In genomic region chr6:37820713-37821069, GRCh38 we compare ENCODE assay signal across 8 cellular contexts. TPM values are rescaled to one million over a fixed set of nuclear protein-coding genes. Genes with fewer than 3 reads are reported as not detected.
A peak's percentile ranks its signal among the peaks of the same experiment; 100 is the strongest.
DNase-seq lines count a peak whose midpoint lies in the region; ATAC-seq, FAIRE-seq and TF ChIP-seq lines count a peak whose summit lies in the region.

No MANE protein-coding gene starts in this region.

- ATAC-seq in pancreas (no peak), HG03439 (IDR thresholded peaks at IDR 0.05; ENCODE audit: unreplicated experiment) (no peak), GM21786 (IDR thresholded peaks at IDR 0.05; ENCODE audit: unreplicated experiment) (no peak)

- CTCF ChIA-PET in PC-9 (lab: Charles Lee) = interaction anchor here (0.5 to 0.6 kb wide), 3 partner anchors 56 to 1460 kb away, joined by 4 to 7 read pairs (median 6); no protein-coding TSS in a partner anchor

- H3K79me2 ChIP-seq in PC-9 (ENCODE audit: low read depth) = peaks cover 64% of the 10 kb centered on the region

- DNase-seq in PC-9 (no peak), epithelial cell of proximal tubule (ENCODE audit: low read depth) (no peak), pancreas (no peak), amniotic stem cell (lab: John Stamatoyannopoulos, UW) (no peak), GM12892 (ENCODE audit: insufficient read length) (no peak)

- no peaks in the 10 kb centered on the region for H3K9me3 ChIP-seq in ES-I3 (ENCODE audit: control insufficient read depth, insufficient read depth, low read length)
- H3K9me3 ChIP-seq in PC-9 (ENCODE audit: insufficient read depth, low read depth) = no peaks in the 10 kb centered on the region
- H3K9me3 ChIP-seq in pancreas = no peaks in the 10 kb centered on the region

- no peak for FAIRE-seq in pancreas (lab: Jason Lieb, UNC)
- FAIRE-seq in GM12892 (lab: Jason Lieb, UNC) = no peak

- H3K9me2 ChIP-seq in PC-9 (ENCODE audit: insufficient read depth) = no peaks in the 10 kb centered on the region

- 17 to 21% methylated on average over 3 of the region's 3 CpGs for WGBS in pancreas, 2 donors

- H3K4me1 ChIP-seq in ES-I3 (ENCODE audit: insufficient read depth, low read length) = peaks cover 23% of the 10 kb centered on the region
- H3K4me1 ChIP-seq in PC-9 (replicated peaks; ENCODE audit: insufficient read depth) = peaks cover 24% of the 10 kb centered on the region
- peaks cover 25 to 31% (median 30%) of the 10 kb centered on the region in 3 donors for H3K4me1 ChIP-seq in pancreas

- H3K27ac ChIP-seq in PC-9 (peak overlapping the region; percentile 60), pancreas (peak overlapping the region; percentile 94 to 100 (median 96))

- H3K9ac ChIP-seq in ES-I3 (ENCODE audit: low read depth, low read length) = peak overlapping the region; percentile 95

- peak overlapping the region; percentile 88 for H3K4me2 ChIP-seq in PC-9

- BruUV-seq in PC-9 (replicated peaks; lab: Mats Ljungman, UMichigan) = TSS peak; percentile 50

- TF ChIP-seq POLR2A in GM12892 (IDR thresholded peaks at IDR 0.05; ENCODE audit: low read depth, low read length) = no peak

- no peaks in the 10 kb centered on the region for H3K36me3 ChIP-seq in ES-I3 (ENCODE audit: insufficient read depth, low read length)
- H3K36me3 ChIP-seq in PC-9 (ENCODE audit: low read depth) = no peaks in the 10 kb centered on the region; the same call in 1 of the 2 replicates
- H3K36me3 ChIP-seq in pancreas = no peaks in the 10 kb centered on the region

- POLR2A ChIA-PET in PC-9 (lab: Charles Lee; ENCODE audit: unreplicated experiment) = interaction anchor here (0.6 kb wide), 1 partner anchor 17 kb away, joined by 6 read pairs; no protein-coding TSS in a partner anchor

- no peak for TF ChIP-seq CTCF in PC-9 (conservative IDR thresholded peaks at IDR 0.05)
- TF ChIP-seq CTCF in epithelial cell of proximal tubule (conservative IDR thresholded peaks at IDR 0.05; ENCODE audit: low read depth, low read length) = no peak
- TF ChIP-seq CTCF in pancreas (IDR thresholded peaks at IDR 0.05) = no peak

- H3K27me3 ChIP-seq in PC-9 (ENCODE audit: insufficient read depth, low read depth) (no peaks in the 10 kb centered on the region), pancreas (no peaks in the 10 kb centered on the region)

- H3F3A ChIP-seq in PC-9 (ENCODE audit: insufficient read depth, low read depth) = 0 out of 2 replicates have a peak, but pooled peaks cover 3% of the 10 kb centered on the region

- peaks cover 37% of the 10 kb centered on the region for H4K20me1 ChIP-seq in PC-9 (ENCODE audit: insufficient read depth)

- intact Hi-C loops in PC-9 (cut with micrococcal nuclease; ENCODE audit: unreplicated experiment) = no loop called here
- intact Hi-C loops in pancreas (cut with DNase I) = no loop called here

- H2AFZ ChIP-seq in PC-9 = 0 out of 2 replicates have a peak overlapping the region, but pooled peaks have one; percentile 34

- H3K4me3 ChIP-seq in PC-9 = peak overlapping the region; percentile 94
- peak overlapping the region; percentile 86 for H3K4me3 ChIP-seq in epithelial cell of proximal tubule (ENCODE audit: low read depth, low read length)
- peak overlapping the region; percentile 70 to 86 (median 76) for H3K4me3 ChIP-seq in pancreas

RNA-seq across cellular contexts. Expression of gene ZFAND3, which starts 1.2 kb away (rescaled TPM):
- total RNA-seq in PC-9 (2021) (37.9 and 46.8 TPM in 2 replicates), epithelial cell of proximal tubule (18.7 and 23.2 TPM in 2 replicates), pancreas (10 to 100 TPM; 22.9 to 49.8 (median 32.7) TPM)
- 10 to 100 TPM; 13.1 to 16.8 TPM for polyA plus RNA-seq in pancreas
- polyA plus RNA-seq in GM12892 (2012; ENCODE audit: missing spikeins) = 44.3 TPM
